In genomic region chr7:39733881-39734571, GRCh38 we compare ENCODE assay signal across 8 cellular contexts.
DNase-seq lines count a peak whose midpoint lies in the region; ATAC-seq and TF ChIP-seq lines count a peak whose summit lies in the region.

No MANE protein-coding gene starts in this region.

- in situ Hi-C loops in GM13977 (cut with MboI; ENCODE audit: low pct_unique_long_range_greater_than_20kb, low sequenced_read_pairs, unreplicated experiment): no loop called here

- H3K36me3 ChIP-seq in mucosa of rectum (ENCODE audit: control insufficient read depth in 2 of 2, insufficient read depth in 2 of 2, low read length in 2 of 2): no peaks in the 10 kb centered on the region

- no peaks in the 10 kb centered on the region for H3K27me3 ChIP-seq in mucosa of rectum (ENCODE audit: control insufficient read depth in 2 of 2, insufficient read depth in 2 of 2, low read length in 2 of 2)

- no peaks in the 10 kb centered on the region for H3K9me3 ChIP-seq in mucosa of rectum (ENCODE audit: control insufficient read depth in 2 of 2, low read length in 2 of 2)

- ATAC-seq in GM19397 (IDR thresholded peaks at IDR 0.05; ENCODE audit: unreplicated experiment) (no peak), HG03342 (IDR thresholded peaks at IDR 0.05; ENCODE audit: unreplicated experiment) (no peak)

- peak overlapping the region; percentile 92 for H3K4me3 ChIP-seq in GM08714 (ENCODE audit: low read length)
- H3K4me3 ChIP-seq in mucosa of rectum (ENCODE audit: low read length in 2 of 2): peak overlapping the region; percentile 82 to 87

- peaks cover 13 to 17% of the 10 kb centered on the region in 2 donors for H3K4me1 ChIP-seq in mucosa of rectum (ENCODE audit: control insufficient read depth in 2 of 2, insufficient read depth in 2 of 2, low read length in 2 of 2)

- H3K27ac ChIP-seq in mucosa of rectum (ENCODE audit: low read depth in 2 of 2, low read length in 2 of 2): peak overlapping the region; percentile 75 to 82

- no peak for TF ChIP-seq CTCF in GM13977 (IDR thresholded peaks at IDR 0.05; ENCODE audit: extremely low read depth, insufficient read depth, missing control alignments)

- peak; percentile 59 for DNase-seq in AG20443 (ENCODE audit: low spot score)
- peak; percentile 81 for DNase-seq in RPMI7951 (ENCODE audit: low read depth)
- peak; percentile 75 for DNase-seq in dermis blood vessel endothelial cell
- no peak for DNase-seq in GM13977 (ENCODE audit: low spot score)

- H3K9ac ChIP-seq in mucosa of rectum (ENCODE audit: low read depth in 1 of 2, low read length in 2 of 2): peak overlapping the region; percentile 82 to 83
